In the genomic region with DNA sequence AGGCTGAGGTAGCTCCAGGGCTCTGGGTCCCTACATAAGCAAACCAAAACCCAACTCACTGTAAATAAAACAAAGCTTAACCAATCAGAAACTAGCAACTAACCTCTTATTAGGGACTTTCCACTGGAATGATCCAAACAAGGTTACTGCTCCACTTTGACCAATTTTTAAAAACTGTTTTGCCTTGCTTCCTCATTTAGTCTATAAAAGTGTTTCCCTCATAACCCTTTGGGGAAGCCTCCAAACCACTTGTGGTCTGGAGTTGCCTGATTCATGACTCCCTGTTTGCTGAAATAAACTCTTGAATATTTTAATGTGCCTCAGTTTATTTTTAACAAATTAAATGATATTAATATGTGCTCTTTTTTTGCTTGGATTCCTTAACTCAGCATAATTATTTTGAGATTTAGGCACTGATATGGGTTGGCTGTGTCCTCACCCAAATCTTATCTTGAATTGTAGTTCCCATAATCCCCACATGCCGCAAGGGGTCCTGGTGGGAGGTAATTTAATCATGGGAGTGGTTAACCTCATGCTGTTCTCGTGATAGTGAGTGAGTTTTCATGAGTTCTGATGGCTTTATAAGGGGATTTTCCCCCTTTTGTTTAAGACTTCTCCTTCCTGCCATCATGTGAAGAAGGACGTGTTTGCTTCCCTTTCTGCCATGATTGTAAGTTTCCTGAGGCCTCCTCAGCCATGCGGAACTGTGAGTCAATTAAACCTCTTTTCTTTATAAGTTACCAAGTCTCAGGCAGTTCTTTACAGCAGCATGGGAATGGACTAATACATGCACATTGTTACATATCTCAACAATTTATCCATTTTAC, we compare ENCODE assay signal across 24 cellular contexts.
DNase-seq lines count a peak whose midpoint lies in the region; ATAC-seq lines count a peak whose summit lies in the region.
"Had no signal": no experiment of that assay in that cellular context is flagged by ENCODE, and none has a peak within 500 bp of the region (broad histone marks: within the 10 kb centered on the region; RNA-seq: fewer than 3 reads in every experiment).

No MANE protein-coding gene starts in this region.

- peak; percentile 72 for DNase-seq in M059J (ENCODE audit: low read depth)
- DNase-seq in SIG-M5 treated with dmso at 0.1 percent for 504 hours (lab: John Stamatoyannopoulos, UW; ENCODE audit: unreplicated experiment) = peak; percentile 77
- DNase-seq in myocyte (ENCODE audit: low read depth) = peak; percentile 54
- no peak for DNase-seq in Right ventricle myocardium inferior (ENCODE audit: missing footprints)
- DNase-seq in left ventricle myocardium superior = no peak
- DNase-seq: activated CD4-positive, alpha-beta memory T cell treated with anti-CD3 and anti-CD28 coated beads, Interleukin-2, amount 10 ng/mL, durations not matched to agents 7 days and 5 days; activated effector memory CD4-positive, alpha-beta T cell treated with anti-CD3 and anti-CD28 coated beads, Interleukin-2, amount 50 U/mL, for 16 hours; activated naive CD8-positive, alpha-beta T cell treated with anti-CD3 and anti-CD28 coated beads, Interleukin-2, amount 50 U/mL, for 24 hours; BE2C; cerebellar nuclear complex; dorsolateral prefrontal cortex; kidney glomerular epithelial cell; NCI-H1694; NCI-H2171 treated with DMSO at 0.1 percent for 48 hours; NCI-H526; substantia nigra; T1000; upper lobe of left lung had no signal

- H3K36me3 ChIP-seq in BLaER1 = no peaks in the 10 kb centered on the region
- H3K36me3 ChIP-seq: BE2C, upper lobe of left lung had no signal

- ATAC-seq in Right ventricle myocardium inferior (no peak), GM21515 (IDR thresholded peaks at IDR 0.05; ENCODE audit: unreplicated experiment) (no peak), left ventricle myocardium superior (no peak), GM21526 (IDR thresholded peaks at IDR 0.05; ENCODE audit: low FRiP score, unreplicated experiment) (no peak)
- ATAC-seq: A549; activated naive CD8-positive, alpha-beta T cell treated with anti-CD3 and anti-CD28 coated beads, Interleukin-2, amount 50 U/mL, for 24 hours; HCT116 had no signal

- H3K27me3 ChIP-seq in BLaER1 = no peaks in the 10 kb centered on the region
- H3K27me3 ChIP-seq: BE2C, upper lobe of left lung had no signal

- intact Hi-C loops in Right ventricle myocardium inferior (cut with DNase I) (no loop called here), left ventricle myocardium superior (cut with micrococcal nuclease) (no loop called here)

- H4K20me1 ChIP-seq in BLaER1 = no peaks in the 10 kb centered on the region

- H3K4me3 ChIP-seq in BLaER1 = no peak overlapping the region
- H3K4me3 ChIP-seq: A549, dorsolateral prefrontal cortex, upper lobe of left lung had no signal

- H3K4me2 ChIP-seq in BLaER1 = peak overlapping the region; percentile 15; the same call in 1 of the 2 replicates
- H3K4me2 ChIP-seq: A549 had no signal

- no peak overlapping the region for H3K27ac ChIP-seq in BLaER1
- H3K27ac ChIP-seq: A549, dorsolateral prefrontal cortex, RWPE1, upper lobe of left lung had no signal

- peaks cover 23% of the 10 kb centered on the region for H3K9me3 ChIP-seq in BLaER1
- H3K9me3 ChIP-seq: BE2C, upper lobe of left lung had no signal

- peaks cover 6% of the 10 kb centered on the region; the same call in 1 of the 2 replicates for H3K4me1 ChIP-seq in BLaER1
- H3K4me1 ChIP-seq: upper lobe of left lung had no signal

- no peak overlapping the region for H3K9ac ChIP-seq in BLaER1

Comparison
In these comparisons a context has a peak if more than half of its experiments do, and no peak if none do; other contexts are left out.
1. DNase-seq: peak in M059J (single experiment), SIG-M5 treated with dmso at 0.1 percent for 504 hours (single experiment) and myocyte (single experiment); none in Right ventricle myocardium inferior (single experiment) and left ventricle myocardium superior (single experiment).